10 cellular contexts compared by ENCODE assay signal in the genomic region with DNA sequence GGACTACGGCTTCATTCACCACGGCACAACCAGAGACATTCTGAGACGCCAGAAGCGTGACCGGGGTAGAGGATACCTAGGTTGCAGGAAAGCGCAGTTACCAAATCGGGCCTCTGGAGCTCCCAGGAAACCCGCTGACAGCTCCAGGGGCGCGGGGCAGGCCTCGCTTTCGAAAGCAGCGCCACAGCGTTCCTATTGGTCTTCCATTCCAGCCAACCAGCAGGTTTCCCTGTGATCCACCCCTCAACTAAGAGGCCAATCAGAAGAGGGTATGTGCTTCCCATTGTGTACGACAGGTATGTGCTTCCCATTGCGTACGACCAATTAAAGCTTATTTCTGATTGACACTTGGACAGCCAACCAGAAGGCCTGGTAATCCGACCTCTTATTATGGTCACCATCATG. TPM values are rescaled to one million over a fixed set of nuclear protein-coding genes. Genes with fewer than 3 reads are reported as not detected.
DNase-seq lines count a peak whose midpoint lies in the region; ATAC-seq and TF ChIP-seq lines count a peak whose summit lies in the region.
"Had no signal": no experiment of that assay in that cellular context is flagged by ENCODE, and none has a peak within 500 bp of the region (broad histone marks: within the 10 kb centered on the region; RNA-seq: fewer than 3 reads in every experiment).

No MANE protein-coding gene starts in this region.

- ATAC-seq in activated naive CD8-positive, alpha-beta T cell treated with anti-CD3 and anti-CD28 coated beads, Interleukin-2, amount 50 U/mL, for 24 hours: no peak
- peak; percentile 80 to 83 for ATAC-seq in left cardiac atrium
- no peak for ATAC-seq in GM19397 (IDR thresholded peaks at IDR 0.05; ENCODE audit: unreplicated experiment)

- WGBS in thymus: 52% methylated on average over 18 of the region's 18 CpGs
- WGBS in prostate gland: 69% methylated on average over 18 of the region's 18 CpGs

- no peak for TF ChIP-seq POLR2A in prostate gland (IDR thresholded peaks at IDR 0.05)

- H3K4me3 Mint-ChIP-seq in activated naive CD8-positive, alpha-beta T cell treated with anti-CD3 and anti-CD28 coated beads for 36 hours: peak overlapping the region; percentile 22
- H3K4me3 Mint-ChIP-seq in activated naive CD8-positive, alpha-beta T cell treated with anti-CD3 and anti-CD28 coated beads, Interleukin-2, amount 50 U/mL, for 24 hours: no peak overlapping the region
- H3K4me3 Mint-ChIP-seq: activated naive CD8-positive, alpha-beta T cell had no signal

- H3K9me3 Mint-ChIP-seq in activated naive CD8-positive, alpha-beta T cell treated with anti-CD3 and anti-CD28 coated beads for 36 hours: no peaks in the 10 kb centered on the region
- H3K9me3 Mint-ChIP-seq in activated naive CD8-positive, alpha-beta T cell treated with anti-CD3 and anti-CD28 coated beads, Interleukin-2, amount 50 U/mL, for 24 hours: no peaks in the 10 kb centered on the region

- H3K27ac ChIP-seq in thymus (ENCODE audit: low read depth): no peak overlapping the region
- H3K27ac ChIP-seq in prostate gland: no peak overlapping the region

- peaks cover 3% of the 10 kb centered on the region for H3K36me3 Mint-ChIP-seq in activated naive CD8-positive, alpha-beta T cell treated with anti-CD3 and anti-CD28 coated beads for 36 hours
- H3K36me3 Mint-ChIP-seq in activated naive CD8-positive, alpha-beta T cell treated with anti-CD3 and anti-CD28 coated beads, Interleukin-2, amount 50 U/mL, for 24 hours (ENCODE audit: low read depth): peaks cover 8% of the 10 kb centered on the region

- no peak overlapping the region for H3K27ac Mint-ChIP-seq in activated naive CD8-positive, alpha-beta T cell treated with anti-CD3 and anti-CD28 coated beads for 36 hours
- no peak overlapping the region for H3K27ac Mint-ChIP-seq in activated naive CD8-positive, alpha-beta T cell treated with anti-CD3 and anti-CD28 coated beads, Interleukin-2, amount 50 U/mL, for 24 hours
- H3K27ac Mint-ChIP-seq: activated naive CD8-positive, alpha-beta T cell had no signal

- no peak for DNase-seq in activated naive CD8-positive, alpha-beta T cell treated with anti-CD3 and anti-CD28 coated beads for 36 hours
- no peak for DNase-seq in activated naive CD8-positive, alpha-beta T cell treated with anti-CD3 and anti-CD28 coated beads, Interleukin-2, amount 50 U/mL, for 24 hours
- DNase-seq in OCI-M1 (lab: John Stamatoyannopoulos, UW) (peak; percentile 92), left cardiac atrium (peak; percentile 31), prostate gland (ENCODE audit: low spot score) (no peak), NCI-H345 (lab: John Stamatoyannopoulos, UW) (no peak)

- H3K4me1 ChIP-seq in thymus (ENCODE audit: control insufficient read depth, insufficient read depth, low read length): no peaks in the 10 kb centered on the region
- H3K4me1 ChIP-seq in prostate gland (replicated peaks): no peaks in the 10 kb centered on the region

- H3K4me1 Mint-ChIP-seq in activated naive CD8-positive, alpha-beta T cell treated with anti-CD3 and anti-CD28 coated beads for 36 hours: peaks cover 15% of the 10 kb centered on the region
- peaks cover 18% of the 10 kb centered on the region for H3K4me1 Mint-ChIP-seq in activated naive CD8-positive, alpha-beta T cell treated with anti-CD3 and anti-CD28 coated beads, Interleukin-2, amount 50 U/mL, for 24 hours

- no peak for TF ChIP-seq CTCF in prostate gland (IDR thresholded peaks at IDR 0.05)

- H3K36me3 ChIP-seq in thymus (ENCODE audit: control insufficient read depth, insufficient read depth) (no peaks in the 10 kb centered on the region), prostate gland (no peaks in the 10 kb centered on the region)

- H3K4me3 ChIP-seq in thymus (ENCODE audit: low read length) (peak overlapping the region; percentile 34), prostate gland (no peak overlapping the region)

- no peaks in the 10 kb centered on the region for H3K27me3 ChIP-seq in thymus (ENCODE audit: control insufficient read depth, insufficient read depth)
- no peaks in the 10 kb centered on the region for H3K27me3 ChIP-seq in prostate gland (replicated peaks; ENCODE audit: insufficient read depth)

- H3K9me3 ChIP-seq in thymus (ENCODE audit: control insufficient read depth) (no peaks in the 10 kb centered on the region), prostate gland (no peaks in the 10 kb centered on the region)

- intact Hi-C loops in left cardiac atrium (cut with DNase I): no loop called here
- intact Hi-C loops in prostate gland (cut with DNase I): no loop called here

- H3K27me3 Mint-ChIP-seq in activated naive CD8-positive, alpha-beta T cell treated with anti-CD3 and anti-CD28 coated beads for 36 hours: no peaks in the 10 kb centered on the region
- no peaks in the 10 kb centered on the region for H3K27me3 Mint-ChIP-seq in activated naive CD8-positive, alpha-beta T cell treated with anti-CD3 and anti-CD28 coated beads, Interleukin-2, amount 50 U/mL, for 24 hours
- H3K27me3 Mint-ChIP-seq: activated naive CD8-positive, alpha-beta T cell had no signal

RNA-seq across cellular contexts. Expression of a gene that starts 14.9 kb away (rescaled TPM):
- total RNA-seq in activated naive CD8-positive, alpha-beta T cell treated with anti-CD3 and anti-CD28 coated beads for 36 hours: 10 to 100 TPM; 44.4 to 44.8 TPM
- 10 to 100 TPM; 48.9 to 57.3 TPM for total RNA-seq in left cardiac atrium
- 23.5 TPM for polyA plus RNA-seq in thymus
- 10 to 100 TPM; 54.5 to 65.5 TPM for total RNA-seq in prostate gland

RNA-seq across cellular contexts. Expression of a gene that starts 42.4 kb away (rescaled TPM):
- 1 to 10 TPM; 6.0 to 7.8 TPM for total RNA-seq in activated naive CD8-positive, alpha-beta T cell treated with anti-CD3 and anti-CD28 coated beads for 36 hours
- 10 to 100 TPM; 28.5 to 30.9 TPM for total RNA-seq in left cardiac atrium
- polyA plus RNA-seq in thymus: 12.3 TPM
- total RNA-seq in prostate gland: 10 to 100 TPM; 40.4 to 74.0 TPM

RNA-seq across cellular contexts. Expression of a gene that starts 53.3 kb away (rescaled TPM):
- total RNA-seq in activated naive CD8-positive, alpha-beta T cell treated with anti-CD3 and anti-CD28 coated beads for 36 hours: 10 to 100 TPM in 1 of 2 experiments, 1 to 10 TPM in 1; 6.7 to 10.4 TPM
- total RNA-seq in left cardiac atrium: not detected
- 40.8 TPM for polyA plus RNA-seq in thymus
- total RNA-seq in prostate gland: not detected
- polyA plus RNA-seq: BJ had no signal

RNA-seq across cellular contexts. Expression of a gene that starts 58.2 kb away (rescaled TPM):
- 100 to 1,000 TPM; 231 to 241 TPM for total RNA-seq in activated naive CD8-positive, alpha-beta T cell treated with anti-CD3 and anti-CD28 coated beads for 36 hours
- total RNA-seq in left cardiac atrium (1 to 10 TPM; 1.8 to 2.6 TPM), prostate gland (1 to 10 TPM in 1 of 2 donors, under 1 TPM in 1; 0.73 to 2.8 TPM)
- 197 TPM for polyA plus RNA-seq in thymus

Comparison
In these comparisons a context has a peak if more than half of its experiments do, and no peak if none do; other contexts are left out.
1. DNase-seq: peak in OCI-M1 (single experiment) and left cardiac atrium (single experiment); none in activated naive CD8-positive, alpha-beta T cell treated with anti-CD3 and anti-CD28 coated beads for 36 hours (single experiment), activated naive CD8-positive, alpha-beta T cell treated with anti-CD3 and anti-CD28 coated beads, Interleukin-2, amount 50 U/mL, for 24 hours (single experiment), prostate gland (single experiment) and NCI-H345 (single experiment).
2. ATAC-seq: peak in left cardiac atrium (2 of 2); none in activated naive CD8-positive, alpha-beta T cell treated with anti-CD3 and anti-CD28 coated beads, Interleukin-2, amount 50 U/mL, for 24 hours (single experiment) and GM19397 (single experiment).
3. RNA of a gene that starts 53.3 kb away (total RNA-seq): 6.7 to 10.4 TPM in activated naive CD8-positive, alpha-beta T cell treated with anti-CD3 and anti-CD28 coated beads for 36 hours; not detected in left cardiac atrium and not detected in prostate gland; every median in the first group is over 4 times any median in the second.